17 cellular contexts compared by ENCODE assay signal in the genomic region with DNA sequence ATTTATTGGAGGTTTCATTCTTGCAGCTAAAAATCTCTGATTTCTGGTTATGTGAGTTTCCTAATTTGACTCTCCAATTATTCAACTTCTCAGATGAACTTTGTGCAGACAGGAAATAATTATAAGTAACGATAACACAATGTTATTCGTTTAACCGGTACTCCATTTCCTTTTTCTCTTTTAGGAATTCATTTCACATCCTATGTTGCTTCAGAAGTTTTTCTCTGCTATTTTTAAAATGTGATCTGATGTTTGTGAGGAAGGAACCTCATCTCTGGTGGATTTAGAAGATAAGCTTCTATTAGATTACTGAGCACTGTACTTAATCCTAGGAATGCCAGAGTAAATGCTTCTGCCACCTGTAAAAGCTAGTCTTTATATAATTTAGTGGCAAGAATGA.
"Had no signal": no experiment of that assay in that cellular context is flagged by ENCODE, and none has a peak within 500 bp of the region (broad histone marks: within the 10 kb centered on the region; RNA-seq: fewer than 3 reads in every experiment).

No MANE protein-coding gene starts in this region.

- H3K4me3 ChIP-seq: breast epithelium, heart left ventricle, prostate gland, sigmoid colon, upper lobe of left lung had no signal

- H3K36me3 Mint-ChIP-seq: activated naive CD8-positive, alpha-beta T cell treated with anti-CD3 and anti-CD28 coated beads for 36 hours; natural killer cell treated with Interleukin-12 subunit alpha and Interleukin-12 subunit beta and Interleukin-15 and Interleukin-18, amount 100 ng/mL, for 72 hours had no signal

- H3K27me3 ChIP-seq: breast epithelium, heart left ventricle, sigmoid colon, upper lobe of left lung had no signal

- H3K27ac ChIP-seq: breast epithelium, heart left ventricle, prostate gland, sigmoid colon, upper lobe of left lung had no signal

- H3K9me3 Mint-ChIP-seq: activated CD4-positive, alpha-beta memory T cell treated with anti-CD3 and anti-CD28 coated beads, Interleukin-2, amount 10 ng/mL, durations not matched to agents 7 days and 5 days; activated naive CD8-positive, alpha-beta T cell treated with anti-CD3 and anti-CD28 coated beads for 36 hours; activated T-cell treated with anti-CD3 and anti-CD28 coated beads, Interleukin-2, amount 50 U/mL, for 72 hours; natural killer cell treated with Interleukin-12 subunit alpha and Interleukin-12 subunit beta and Interleukin-15 and Interleukin-18, amount 100 ng/mL, for 72 hours; stimulated activated naive CD8-positive, alpha-beta T cell treated with anti-CD3 and anti-CD28 coated beads, Interleukin-15, Interleukin-2, amounts not matched to agents 100 ng/mL and 50 ng/mL, for 24 hours; T-helper 1 cell treated with Interleukin-12 subunit alpha and Interleukin-12 subunit beta and Interleukin-4 antibody, amounts not matched to agents 30 μg/mL and 1 μg/mL, for 36 hours had no signal

- H3K4me1 Mint-ChIP-seq: activated naive CD8-positive, alpha-beta T cell treated with anti-CD3 and anti-CD28 coated beads for 36 hours had no signal

- H3K4me3 Mint-ChIP-seq: activated CD4-positive, alpha-beta memory T cell treated with anti-CD3 and anti-CD28 coated beads, Interleukin-2, amount 10 ng/mL, durations not matched to agents 7 days and 5 days; activated naive CD8-positive, alpha-beta T cell treated with anti-CD3 and anti-CD28 coated beads for 36 hours; activated T-cell treated with anti-CD3 and anti-CD28 coated beads, Interleukin-2, amount 50 U/mL, for 72 hours; natural killer cell treated with Interleukin-12 subunit alpha and Interleukin-12 subunit beta and Interleukin-15 and Interleukin-18, amount 100 ng/mL, for 72 hours; stimulated activated naive CD8-positive, alpha-beta T cell treated with anti-CD3 and anti-CD28 coated beads, Interleukin-15, Interleukin-2, amounts not matched to agents 100 ng/mL and 50 ng/mL, for 24 hours; T-helper 1 cell treated with Interleukin-12 subunit alpha and Interleukin-12 subunit beta and Interleukin-4 antibody, amounts not matched to agents 30 μg/mL and 1 μg/mL, for 36 hours had no signal

- H3K27me3 Mint-ChIP-seq: activated naive CD8-positive, alpha-beta T cell treated with anti-CD3 and anti-CD28 coated beads for 36 hours; stimulated activated naive CD8-positive, alpha-beta T cell treated with anti-CD3 and anti-CD28 coated beads, Interleukin-15, Interleukin-2, amounts not matched to agents 100 ng/mL and 50 ng/mL, for 24 hours had no signal

- ATAC-seq: activated T-cell treated with anti-CD3 and anti-CD28 coated beads, Interleukin-2, amount 50 U/mL, for 72 hours; natural killer cell treated with Interleukin-12 subunit alpha and Interleukin-12 subunit beta and Interleukin-15 and Interleukin-18, amount 100 ng/mL, for 72 hours had no signal

- DNase-seq: activated CD4-positive, alpha-beta memory T cell treated with anti-CD3 and anti-CD28 coated beads, Interleukin-2, amount 10 ng/mL, durations not matched to agents 7 days and 5 days; activated CD4-positive, CD25-positive, alpha-beta regulatory T cell treated with anti-CD3 and anti-CD28 coated beads, Interleukin-2, amount 50 U/mL, for 72 hours; activated gamma-delta T cell treated with Interleukin-2 at 50 U/mL for 16 hours; activated naive CD8-positive, alpha-beta T cell treated with anti-CD3 and anti-CD28 coated beads for 36 hours; activated T-cell treated with anti-CD3 and anti-CD28 coated beads, Interleukin-2, amount 50 U/mL, for 72 hours; anterior cingulate cortex; foreskin melanocyte; heart left ventricle; occipital lobe; sigmoid colon; stimulated activated CD4-positive, alpha-beta T cell treated with anti-CD3 and anti-CD28 coated beads, Interleukin-2, amount 100 ng/mL, for 48 hours had no signal

- H3K36me3 ChIP-seq: breast epithelium, heart left ventricle, prostate gland, sigmoid colon, upper lobe of left lung had no signal

- H3K9me3 ChIP-seq: breast epithelium, heart left ventricle, prostate gland, sigmoid colon, upper lobe of left lung had no signal

- H3K4me1 ChIP-seq: breast epithelium, prostate gland, sigmoid colon, upper lobe of left lung had no signal

- H3K27ac Mint-ChIP-seq: activated CD4-positive, alpha-beta memory T cell treated with anti-CD3 and anti-CD28 coated beads, Interleukin-2, amount 10 ng/mL, durations not matched to agents 7 days and 5 days; activated naive CD8-positive, alpha-beta T cell treated with anti-CD3 and anti-CD28 coated beads for 36 hours; activated T-cell treated with anti-CD3 and anti-CD28 coated beads, Interleukin-2, amount 50 U/mL, for 72 hours; natural killer cell treated with Interleukin-12 subunit alpha and Interleukin-12 subunit beta and Interleukin-15 and Interleukin-18, amount 100 ng/mL, for 72 hours; stimulated activated naive CD8-positive, alpha-beta T cell treated with anti-CD3 and anti-CD28 coated beads, Interleukin-15, Interleukin-2, amounts not matched to agents 100 ng/mL and 50 ng/mL, for 24 hours; T-helper 1 cell treated with Interleukin-12 subunit alpha and Interleukin-12 subunit beta and Interleukin-4 antibody, amounts not matched to agents 30 μg/mL and 1 μg/mL, for 36 hours had no signal
